9 cellular contexts compared by ENCODE assay signal in genomic region chr3:156643729-156644389, GRCh38. TPM values are rescaled to one million over a fixed set of nuclear protein-coding genes. Genes with fewer than 3 reads are reported as not detected.
DNase-seq lines count a peak whose midpoint lies in the region; ATAC-seq and TF ChIP-seq lines count a peak whose summit lies in the region.
"Had no signal": no experiment of that assay in that cellular context is flagged by ENCODE, and none has a peak within 500 bp of the region (broad histone marks: within the 10 kb centered on the region; RNA-seq: fewer than 3 reads in every experiment).

No MANE protein-coding gene starts in this region.

- no peak for TF ChIP-seq POLR2A in Peyer's patch (IDR thresholded peaks at IDR 0.05)

- H3K9me3 Mint-ChIP-seq in dendritic cell treated with granulocyte-macrophage colony-stimulating factor and Interleukin-4, amounts not matched to agents 40 ng/mL and 50 ng/mL, for 4 days, result no peaks in the 10 kb centered on the region

- H3K36me3 ChIP-seq in Peyer's patch, result no peaks in the 10 kb centered on the region

- TF ChIP-seq CTCF in Peyer's patch (IDR thresholded peaks at IDR 0.05) (no peak), foreskin keratinocyte (conservative IDR thresholded peaks at IDR 0.05) (no peak)

- no peaks in the 10 kb centered on the region for H3K27me3 Mint-ChIP-seq in dendritic cell treated with granulocyte-macrophage colony-stimulating factor and Interleukin-4, amounts not matched to agents 40 ng/mL and 50 ng/mL, for 4 days

- DNase-seq in Right ventricle myocardium inferior (ENCODE audit: missing footprints) (no peak), cardiac septum (ENCODE audit: low spot score) (no peak), Peyer's patch (peak in 2 of 3 donors; percentile 62 to 73), NCI-H446 (lab: John Stamatoyannopoulos, UW) (no peak), foreskin keratinocyte (no peak)
- DNase-seq in stimulated activated CD8-positive, alpha-beta memory T cell treated with anti-CD3 and anti-CD28 coated beads, Interleukin-7, amount 100 ng/mL, for 24 hours (ENCODE audit: low read depth), result peak; percentile 8

- peak; percentile 16 for ATAC-seq in Right ventricle myocardium inferior
- peak; percentile 78 for ATAC-seq in HG02884 (IDR thresholded peaks at IDR 0.05; ENCODE audit: unreplicated experiment)
- no peak for ATAC-seq in foreskin keratinocyte

- peak overlapping the region; percentile 65 for H3K27ac Mint-ChIP-seq in dendritic cell treated with granulocyte-macrophage colony-stimulating factor and Interleukin-4, amounts not matched to agents 40 ng/mL and 50 ng/mL, for 4 days

- no peaks in the 10 kb centered on the region for H3K36me3 Mint-ChIP-seq in dendritic cell treated with granulocyte-macrophage colony-stimulating factor and Interleukin-4, amounts not matched to agents 40 ng/mL and 50 ng/mL, for 4 days (ENCODE audit: low read depth)

- peak overlapping the region; percentile 60 for H3K4me3 Mint-ChIP-seq in dendritic cell treated with granulocyte-macrophage colony-stimulating factor and Interleukin-4, amounts not matched to agents 40 ng/mL and 50 ng/mL, for 4 days

- peaks cover 21% of the 10 kb centered on the region for H3K4me1 Mint-ChIP-seq in dendritic cell treated with granulocyte-macrophage colony-stimulating factor and Interleukin-4, amounts not matched to agents 40 ng/mL and 50 ng/mL, for 4 days (ENCODE audit: low read depth)

- no peak overlapping the region for H3K27ac ChIP-seq in Peyer's patch
- no peak overlapping the region for H3K27ac ChIP-seq in foreskin keratinocyte
- H3K27ac ChIP-seq: parathyroid adenoma had no signal

- no peaks in the 10 kb centered on the region for H3K9me3 ChIP-seq in Peyer's patch

- H3K4me1 ChIP-seq in Peyer's patch (peaks cover 0 to 5% (median 0%) of the 10 kb centered on the region in 4 donors), foreskin keratinocyte (no peaks in the 10 kb centered on the region)
- H3K4me1 ChIP-seq: parathyroid adenoma had no signal

- H3K4me3 ChIP-seq in Peyer's patch, result no peak overlapping the region

- H3K27me3 ChIP-seq in Peyer's patch, result no peaks in the 10 kb centered on the region
- H3K27me3 ChIP-seq in foreskin keratinocyte, result no peaks in the 10 kb centered on the region

- intact Hi-C loops in Right ventricle myocardium inferior (cut with DNase I), result no loop called here
- intact Hi-C loops in cardiac septum (cut with DNase I), result no loop called here
- intact Hi-C loops in dendritic cell treated with granulocyte-macrophage colony-stimulating factor and Interleukin-4, amounts not matched to agents 40 ng/mL and 50 ng/mL, for 4 days (cut with micrococcal nuclease), result no loop called here

RNA-seq across cellular contexts. Expression of gene TIPARP, which starts 30.5 kb away (rescaled TPM):
- total RNA-seq in Right ventricle myocardium inferior, result 26.0 TPM
- 17.9 TPM for total RNA-seq in cardiac septum
- total RNA-seq in Peyer's patch, result 10 to 100 TPM; 39.7 to 90.8 (median 52.2) TPM
- total RNA-seq in foreskin keratinocyte, result 111 and 116 TPM in 2 replicates
- 45.3 and 50.3 TPM in 2 replicates for polyA plus RNA-seq in foreskin keratinocyte

Comparison
In these comparisons a context has a peak if more than half of its experiments do, and no peak if none do; other contexts are left out.
1. DNase-seq: peak in Peyer's patch (2 of 3) and stimulated activated CD8-positive, alpha-beta memory T cell treated with anti-CD3 and anti-CD28 coated beads, Interleukin-7, amount 100 ng/mL, for 24 hours (single experiment); none in Right ventricle myocardium inferior (single experiment), cardiac septum (single experiment), NCI-H446 (0 of 2) and foreskin keratinocyte (0 of 2).